33 cellular contexts compared by ENCODE assay signal in the genomic region with DNA sequence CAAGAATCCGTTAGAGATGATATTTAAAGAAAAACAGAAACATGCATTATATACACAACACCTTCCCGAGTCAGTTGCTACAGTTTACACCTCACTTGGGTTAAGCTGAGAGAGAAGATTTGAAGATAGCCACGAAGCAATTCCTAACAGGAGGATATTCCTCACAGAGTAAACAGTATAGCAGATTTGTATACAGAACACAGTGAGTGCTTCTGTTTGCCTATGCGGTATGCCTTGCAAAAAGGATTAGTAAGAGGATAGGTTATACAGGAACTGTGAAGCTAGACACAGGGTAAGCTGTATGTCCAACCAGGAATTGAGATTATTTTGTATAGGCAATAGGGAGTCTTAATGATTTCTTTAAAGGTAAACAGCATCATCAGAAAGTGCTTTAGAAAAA.
DNase-seq lines count a peak whose midpoint lies in the region; ATAC-seq and TF ChIP-seq lines count a peak whose summit lies in the region.
"Had no signal": no experiment of that assay in that cellular context is flagged by ENCODE, and none has a peak within 500 bp of the region (broad histone marks: within the 10 kb centered on the region; RNA-seq: fewer than 3 reads in every experiment).

No MANE protein-coding gene starts in this region.

- peak overlapping the region; percentile 4; the same call in 1 of the 2 replicates for H3K4me3 ChIP-seq in IMR-90 (ENCODE audit: insufficient read depth, low read depth, low read length)
- no peak overlapping the region for H3K4me3 ChIP-seq in WERI-Rb-1 (ENCODE audit: low read depth, low read length)
- H3K4me3 ChIP-seq: ascending aorta, colonic mucosa, left lung, right atrium auricular region, SJCRH30, testis had no signal

- H3K36me3 Mint-ChIP-seq in nephron progenitor cell (ENCODE audit: low read depth): no peaks in the 10 kb centered on the region
- H3K36me3 Mint-ChIP-seq: activated naive CD8-positive, alpha-beta T cell treated with anti-CD3 and anti-CD28 coated beads for 36 hours; immature natural killer cell; memory B cell; T-cell had no signal

- H3K56ac ChIP-seq in IMR-90 (ENCODE audit: extremely low read depth, insufficient read depth, low read length): no peak overlapping the region; the same call in 1 of the 2 replicates

- H3K9me3 Mint-ChIP-seq in nephron progenitor cell: no peaks in the 10 kb centered on the region
- H3K9me3 Mint-ChIP-seq: neural crest cell had no signal

- H4K8ac ChIP-seq in IMR-90 (ENCODE audit: low read depth in 2 of 2, low read length in 2 of 2): peak overlapping the region in 1 of 2 experiments; percentile 47; a peak in 1 of 4 replicates

- no TSS peak for BruUV-seq in IMR-90 (replicated peaks; lab: Mats Ljungman, UMichigan)

- H3K14ac ChIP-seq in IMR-90 (replicated peaks; ENCODE audit: low read depth, low read length): peak overlapping the region; percentile 82; the same call in 1 of the 2 replicates

- H3K9me3 ChIP-seq in IMR-90 (ENCODE audit: control insufficient read depth, insufficient read depth, low read length): no peaks in the 10 kb centered on the region
- no peaks in the 10 kb centered on the region for H3K9me3 ChIP-seq in WERI-Rb-1 (ENCODE audit: severe bottlenecking)
- H3K9me3 ChIP-seq: ascending aorta, colonic mucosa, left lung, right atrium auricular region, SJCRH30, testis had no signal

- H2BK120ac ChIP-seq in IMR-90 (ENCODE audit: low read depth, low read length): no peak overlapping the region

- H2AFZ ChIP-seq in IMR-90 (replicated peaks; ENCODE audit: low read length, poor library complexity): no peak overlapping the region

- H3K23ac ChIP-seq in IMR-90 (ENCODE audit: low read depth, low read length): no peak overlapping the region

- H3K9me1 ChIP-seq in IMR-90 (ENCODE audit: insufficient read depth, low read length): peaks cover 5% of the 10 kb centered on the region; the same call in 1 of the 2 replicates

- in situ Hi-C loops in IMR-90 (cut with MboI; ENCODE audit: low sequenced_read_pairs): no loop called here

- peak; percentile 19 to 50 for DNase-seq in NCI-H2081 (lab: John Stamatoyannopoulos, UW)
- no peak for DNase-seq in NCI-H2081 treated with DMSO at 0.1 percent for 48 hours (lab: John Stamatoyannopoulos, UW)
- peak; percentile 57 for DNase-seq in IMR-90
- no peak for DNase-seq in WERI-Rb-1
- DNase-seq in nephron progenitor cell: no peak
- DNase-seq in retina: no peak
- DNase-seq in nucleus accumbens (lab: John Stamatoyannopoulos, UW): no peak
- no peak for DNase-seq in NCI-H526 (lab: John Stamatoyannopoulos, UW)
- DNase-seq: 8988T; activated CD4-positive, alpha-beta T cell treated with anti-CD3 and anti-CD28 coated beads, Interleukin-2, amount 50 U/mL, for 1 hour; activated CD4-positive, CD25-positive, alpha-beta regulatory T cell; activated gamma-delta T cell; activated naive CD8-positive, alpha-beta T cell treated with anti-CD3 and anti-CD28 coated beads for 36 hours; activated T-cell treated with anti-CD3 and anti-CD28 coated beads, Interleukin-2, amount 50 U/mL, for 4 hours; colonic mucosa; effector memory CD4-positive, alpha-beta T cell; H7; immature natural killer cell; left lung; NCI-H1048; NCI-H1694 treated with DMSO at 0.1 percent for 48 hours; NCI-H446; SJCRH30; small intestine; stimulated activated CD4-positive, alpha-beta T cell treated with anti-CD3 and anti-CD28 coated beads, Interleukin-2, amount 100 ng/mL, for 24 hours; stimulated activated naive CD8-positive, alpha-beta T cell treated with anti-CD3 and anti-CD28 coated beads, Interleukin-15, Interleukin-2, amounts not matched to agents 100 U/mL and 50 U/mL, for 24 hours; T-cell; testis had no signal

- H3K4me3 Mint-ChIP-seq in nephron progenitor cell: no peak overlapping the region
- H3K4me3 Mint-ChIP-seq: activated naive CD8-positive, alpha-beta T cell treated with anti-CD3 and anti-CD28 coated beads for 36 hours; activated T-cell treated with anti-CD3 and anti-CD28 coated beads, Interleukin-2, amount 50 U/mL, for 4 hours; immature natural killer cell; memory B cell; neural crest cell; T-cell had no signal

- peaks cover 24 to 49% of the 10 kb centered on the region in 2 experiments for H3K79me1 ChIP-seq in IMR-90 (ENCODE audit: low read depth in 1 of 2, low read length in 2 of 2)

- CTCF ChIA-PET in IMR-90 (lab: Yijun Ruan, JAX): no interaction called here

- no peak overlapping the region for H2BK20ac ChIP-seq in IMR-90 (ENCODE audit: low read depth, low read length)

- H3K18ac ChIP-seq in IMR-90 (ENCODE audit: low read depth, low read length): peak overlapping the region; percentile 15; the same call in 1 of the 2 replicates

- H2AK9ac ChIP-seq in IMR-90 (replicated peaks; ENCODE audit: low read depth, low read length, poor library complexity): no peak overlapping the region

- no peak for TF ChIP-seq POLR2A in IMR-90 (IDR thresholded peaks at IDR 0.05; ENCODE audit: low read depth, low read length)

- H3K4me1 ChIP-seq in IMR-90 (ENCODE audit: control insufficient read depth, insufficient read depth, low read length): peaks cover 5% of the 10 kb centered on the region
- H3K4me1 ChIP-seq: ascending aorta, colonic mucosa, left lung, right atrium auricular region, SJCRH30, testis had no signal

- H3K27me3 ChIP-seq in IMR-90 (ENCODE audit: control insufficient read depth, insufficient read depth, low read length) (no peaks in the 10 kb centered on the region), WERI-Rb-1 (ENCODE audit: insufficient read depth, low read depth, severe bottlenecking) (no peaks in the 10 kb centered on the region)
- H3K27me3 ChIP-seq: ascending aorta, colonic mucosa, left lung, right atrium auricular region, SJCRH30, testis had no signal

- peak; percentile 87 for ATAC-seq in IMR-90 (ENCODE audit: low read depth)
- ATAC-seq: activated T-cell treated with anti-CD3 and anti-CD28 coated beads, Interleukin-2, amount 50 U/mL, for 4 hours; left lung; stimulated activated naive CD8-positive, alpha-beta T cell treated with anti-CD3 and anti-CD28 coated beads, Interleukin-15, Interleukin-2, amounts not matched to agents 100 U/mL and 50 U/mL, for 24 hours; T-cell had no signal

- H3K27ac ChIP-seq in IMR-90 (ENCODE audit: insufficient read depth, low read length) (no peak overlapping the region; the same call in 1 of the 2 replicates), WERI-Rb-1 (peak overlapping the region; percentile 57)
- H3K27ac ChIP-seq: ascending aorta, C4-2B, colonic mucosa, left lung, right atrium auricular region, SJCRH30, testis had no signal

- no CpG with 5 or more reads among the region's 4 CpGs for WGBS in IMR-90 (ENCODE audit: extremely low coverage in 2 of 2, insufficient read length in 1 of 2), 2 experiments

- no peaks in the 10 kb centered on the region for H3K36me3 ChIP-seq in IMR-90 (ENCODE audit: control insufficient read depth, insufficient read depth, low read length)
- H3K36me3 ChIP-seq in WERI-Rb-1: no peaks in the 10 kb centered on the region
- H3K36me3 ChIP-seq: ascending aorta, colonic mucosa, left lung, right atrium auricular region, SJCRH30 had no signal

- H4K91ac ChIP-seq in IMR-90 (ENCODE audit: insufficient read depth, low read depth, low read length): no peak overlapping the region

- peak overlapping the region; percentile 55; the same call in 1 of the 2 replicates for H3K4ac ChIP-seq in IMR-90 (ENCODE audit: low read depth, low read length)

- H3K4me2 ChIP-seq in IMR-90 (ENCODE audit: low read depth, low read length): peak overlapping the region; percentile 81

- no peak overlapping the region for H2BK15ac ChIP-seq in IMR-90 (ENCODE audit: low read depth, low read length)

- H4K20me1 ChIP-seq in IMR-90 (ENCODE audit: insufficient read depth, low read length): peaks cover 11% of the 10 kb centered on the region; the same call in 1 of the 2 replicates

- no peak for TF ChIP-seq RAD21 in IMR-90 (IDR thresholded peaks at IDR 0.05; ENCODE audit: low read length)

- TF ChIP-seq CTCF in IMR-90 (conservative IDR thresholded peaks at IDR 0.05; ENCODE audit: low read depth, low read length) (no peak), WERI-Rb-1 (IDR thresholded peaks at IDR 0.05; ENCODE audit: low read depth, low read length) (no peak), nephron progenitor cell (IDR thresholded peaks at IDR 0.05) (no peak)

- peaks cover 4% of the 10 kb centered on the region for H3K4me1 Mint-ChIP-seq in nephron progenitor cell
- H3K4me1 Mint-ChIP-seq: activated naive CD8-positive, alpha-beta T cell treated with anti-CD3 and anti-CD28 coated beads for 36 hours; immature natural killer cell; memory B cell; T-cell had no signal

- peak overlapping the region; percentile 80 for H2BK5ac ChIP-seq in IMR-90 (ENCODE audit: low read depth, low read length, poor library complexity, severe bottlenecking)

- H3K27me3 Mint-ChIP-seq in nephron progenitor cell (ENCODE audit: low read depth, poor library complexity): peaks cover 4% of the 10 kb centered on the region
- H3K27me3 Mint-ChIP-seq: activated naive CD8-positive, alpha-beta T cell treated with anti-CD3 and anti-CD28 coated beads for 36 hours; memory B cell; T-cell had no signal

- POLR2A ChIA-PET in IMR-90 (lab: Charles Lee; ENCODE audit: unreplicated experiment): no interaction called here

- no peak overlapping the region for H2AK5ac ChIP-seq in IMR-90 (ENCODE audit: low read depth, low read length)

- dilution Hi-C loops in IMR-90 (cut with HindIII; ENCODE audit: low sequenced_read_pairs, unreplicated experiment): no loop called here

- H3K27ac Mint-ChIP-seq in nephron progenitor cell: peak overlapping the region; percentile 5
- H3K27ac Mint-ChIP-seq: activated naive CD8-positive, alpha-beta T cell treated with anti-CD3 and anti-CD28 coated beads for 36 hours; immature natural killer cell; memory B cell; T-cell had no signal

- intact Hi-C loops in IMR-90 (cut with micrococcal nuclease): loop anchor here (5.0 kb wide), 3 partner anchors 99 to 536 kb away; no protein-coding TSS in a partner anchor

- H3K9ac ChIP-seq in IMR-90 (ENCODE audit: low read depth, low read length): peak overlapping the region; percentile 1; the same call in 1 of the 2 replicates

- no peak overlapping the region for H4K5ac ChIP-seq in IMR-90 (ENCODE audit: low read depth, low read length)

TF ChIP-seq in IMR-90, 13 proteins besides CTCF, POLR2A, EP300 and RAD21 (continues in another document):
- TF ChIP-seq BHLHE40 (IDR thresholded peaks at IDR 0.05; ENCODE audit: low read depth, low read length): no peak
- TF ChIP-seq MXI1 (IDR thresholded peaks at IDR 0.05; ENCODE audit: borderline replicate concordance, low read depth, low read length): no peak
- TF ChIP-seq MAZ (IDR thresholded peaks at IDR 0.05; ENCODE audit: borderline replicate concordance, low read depth, low read length): no peak
- no peak for TF ChIP-seq MAFK (IDR thresholded peaks at IDR 0.05; ENCODE audit: low read depth, low read length)
- no peak for TF ChIP-seq CEBPB (IDR thresholded peaks at IDR 0.05; ENCODE audit: low read depth, low read length)
- no peak for TF ChIP-seq NFE2L2 (IDR thresholded peaks at IDR 0.05; ENCODE audit: low read depth, low read length)

Comparison
In these comparisons a context has a peak if more than half of its experiments do, and no peak if none do; other contexts are left out.
1. DNase-seq: peak in NCI-H2081 (2 of 2) and IMR-90 (single experiment); none in NCI-H2081 treated with DMSO at 0.1 percent for 48 hours (single experiment), WERI-Rb-1 (single experiment), nephron progenitor cell (single experiment), retina (single experiment), nucleus accumbens (0 of 56) and NCI-H526 (0 of 2).